ENCODE assay signal across 17 cellular contexts in the genomic region with DNA sequence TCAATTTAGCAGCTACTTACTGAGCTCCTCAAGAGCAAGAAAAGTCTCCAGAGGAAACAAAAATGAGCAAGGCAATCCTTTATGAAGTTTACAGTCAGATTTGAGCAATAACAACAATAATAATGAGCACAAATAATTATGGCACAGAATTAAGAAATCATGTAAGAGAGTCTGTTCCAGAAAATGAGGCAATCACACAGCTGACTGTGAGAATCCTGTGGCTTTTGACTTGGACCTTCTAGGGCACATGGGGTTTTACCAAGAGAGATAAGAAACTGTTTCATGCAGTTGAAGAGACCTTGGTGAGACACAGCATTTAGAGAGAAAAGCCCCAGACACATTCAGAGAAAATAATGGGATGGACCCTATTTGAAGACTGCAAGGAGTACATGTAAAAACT.
DNase-seq lines count a peak whose midpoint lies in the region; TF ChIP-seq lines count a peak whose summit lies in the region.
"Had no signal": no experiment of that assay in that cellular context is flagged by ENCODE, and none has a peak within 500 bp of the region (broad histone marks: within the 10 kb centered on the region; RNA-seq: fewer than 3 reads in every experiment).

No MANE protein-coding gene starts in this region.

- H3K36me3 ChIP-seq in breast epithelium, result no peaks in the 10 kb centered on the region

- POLR2A ChIA-PET in MCF 10A (lab: Yijun Ruan, JAX), result interaction anchor here (0.6 to 1.2 kb wide), 2 partner anchors 8 to 779 kb away, joined by 3 read pairs; no protein-coding TSS in a partner anchor

- no peaks in the 10 kb centered on the region for H3K9me3 ChIP-seq in breast epithelium

- H3K4me3 ChIP-seq in breast epithelium (no peak overlapping the region), cardiac fibroblast (replicated peaks in 1 of 2; ENCODE audit: low read depth in 2 of 2, low read length in 2 of 2) (no peak overlapping the region), fibroblast of villous mesenchyme (ENCODE audit: low read depth, low read length) (no peak overlapping the region)

- H3K4me3 Mint-ChIP-seq in MCF 10A (ENCODE audit: unreplicated experiment) (no peak overlapping the region), Calu3 (ENCODE audit: low read depth, unreplicated experiment) (no peak overlapping the region)

- no peaks in the 10 kb centered on the region for H3K4me1 ChIP-seq in breast epithelium

- peak; percentile 3 for DNase-seq in MCF 10A (ENCODE audit: unreplicated experiment)
- DNase-seq in breast epithelium (ENCODE audit: low spot score in 2 of 2), result no peak
- DNase-seq in cardiac fibroblast (ENCODE audit: low read depth in 2 of 2), result peak; percentile 12 to 41
- peak; percentile 70 for DNase-seq in fibroblast of villous mesenchyme (ENCODE audit: low read depth)
- DNase-seq in Calu3, result no peak
- no peak for DNase-seq in NCI-H1048 (lab: John Stamatoyannopoulos, UW)
- DNase-seq in OCI-M2 (lab: John Stamatoyannopoulos, UW; ENCODE audit: unreplicated experiment), result no peak
- DNase-seq in NCI-H345 treated with DMSO at 0.1 percent for 48 hours (lab: John Stamatoyannopoulos, UW; ENCODE audit: unreplicated experiment), result no peak
- DNase-seq: C1 segment of cervical spinal cord; GF-D8; Karpas-422; NCI-H187; NCI-H446; NCI-H69; NK-92 treated with Interleukin-12 subunit alpha and Interleukin-12 subunit beta, amount 100 ng/mL, for 24 hours; PC-3 had no signal

- no peak overlapping the region for H3K27ac ChIP-seq in breast epithelium
- H3K27ac ChIP-seq: 22Rv1 had no signal

- no peaks in the 10 kb centered on the region for H3K36me3 Mint-ChIP-seq in MCF 10A (ENCODE audit: insufficient read depth, unreplicated experiment)
- H3K36me3 Mint-ChIP-seq in Calu3 (ENCODE audit: insufficient read depth, unreplicated experiment), result no peaks in the 10 kb centered on the region

- H3K27me3 ChIP-seq in breast epithelium, result peaks cover 0 to 8% of the 10 kb centered on the region in 2 donors

- no peak for TF ChIP-seq CTCF in MCF 10A (IDR thresholded peaks at IDR 0.05; ENCODE audit: unreplicated experiment)
- no peak for TF ChIP-seq CTCF in breast epithelium (IDR thresholded peaks at IDR 0.05)
- TF ChIP-seq CTCF in cardiac fibroblast (IDR thresholded peaks at IDR 0.05; ENCODE audit: low read depth, low read length), result no peak
- no peak for TF ChIP-seq CTCF in fibroblast of villous mesenchyme (IDR thresholded peaks at IDR 0.05; ENCODE audit: insufficient read depth, low read depth, low read length)
- no peak for TF ChIP-seq CTCF in Calu3 (IDR thresholded peaks at IDR 0.05; ENCODE audit: unreplicated experiment)

- no peak overlapping the region for H3K27ac Mint-ChIP-seq in MCF 10A (ENCODE audit: low read depth, unreplicated experiment)
- H3K27ac Mint-ChIP-seq in Calu3 (ENCODE audit: unreplicated experiment), result no peak overlapping the region

- intact Hi-C loops in MCF 10A (cut with micrococcal nuclease), result no loop called here
- intact Hi-C loops in breast epithelium (cut with DNase I; ENCODE audit: low total_unique reads), result loop anchor here (10.0 kb wide), 1 partner anchor 348 kb away; no protein-coding TSS in a partner anchor
- intact Hi-C loops in Calu3 (cut with micrococcal nuclease; ENCODE audit: unreplicated experiment), result no loop called here

- CTCF ChIA-PET in MCF 10A (lab: Yijun Ruan, JAX), result no interaction called here
- CTCF ChIA-PET in Calu3 (lab: Charles Lee), result no interaction called here

- H3K9me3 Mint-ChIP-seq in MCF 10A (ENCODE audit: unreplicated experiment), result no peaks in the 10 kb centered on the region
- H3K9me3 Mint-ChIP-seq in Calu3 (ENCODE audit: low read depth, unreplicated experiment), result peaks cover 2% of the 10 kb centered on the region

- TF ChIP-seq POLR2A in breast epithelium (IDR thresholded peaks at IDR 0.05), result no peak

- peaks cover 21% of the 10 kb centered on the region for H3K27me3 Mint-ChIP-seq in MCF 10A (ENCODE audit: insufficient read depth, unreplicated experiment)
- no peaks in the 10 kb centered on the region for H3K27me3 Mint-ChIP-seq in Calu3 (ENCODE audit: unreplicated experiment)

- BruUV-seq in MCF 10A (replicated peaks; lab: Mats Ljungman, UMichigan), result no TSS peak
- no TSS peak for BruUV-seq in Calu3 (replicated peaks; lab: Mats Ljungman, UMichigan)

- H3K4me1 Mint-ChIP-seq in MCF 10A (ENCODE audit: insufficient read depth, unreplicated experiment) (no peaks in the 10 kb centered on the region), Calu3 (ENCODE audit: low read depth, unreplicated experiment) (no peaks in the 10 kb centered on the region)

Comparison
In these comparisons a context has a peak if more than half of its experiments do, and no peak if none do; other contexts are left out.
1. DNase-seq: peak in MCF 10A (single experiment), cardiac fibroblast (2 of 2) and fibroblast of villous mesenchyme (single experiment); none in breast epithelium (0 of 2), Calu3 (single experiment), NCI-H1048 (single experiment), OCI-M2 (single experiment) and NCI-H345 treated with DMSO at 0.1 percent for 48 hours (single experiment).